In the genomic region with DNA sequence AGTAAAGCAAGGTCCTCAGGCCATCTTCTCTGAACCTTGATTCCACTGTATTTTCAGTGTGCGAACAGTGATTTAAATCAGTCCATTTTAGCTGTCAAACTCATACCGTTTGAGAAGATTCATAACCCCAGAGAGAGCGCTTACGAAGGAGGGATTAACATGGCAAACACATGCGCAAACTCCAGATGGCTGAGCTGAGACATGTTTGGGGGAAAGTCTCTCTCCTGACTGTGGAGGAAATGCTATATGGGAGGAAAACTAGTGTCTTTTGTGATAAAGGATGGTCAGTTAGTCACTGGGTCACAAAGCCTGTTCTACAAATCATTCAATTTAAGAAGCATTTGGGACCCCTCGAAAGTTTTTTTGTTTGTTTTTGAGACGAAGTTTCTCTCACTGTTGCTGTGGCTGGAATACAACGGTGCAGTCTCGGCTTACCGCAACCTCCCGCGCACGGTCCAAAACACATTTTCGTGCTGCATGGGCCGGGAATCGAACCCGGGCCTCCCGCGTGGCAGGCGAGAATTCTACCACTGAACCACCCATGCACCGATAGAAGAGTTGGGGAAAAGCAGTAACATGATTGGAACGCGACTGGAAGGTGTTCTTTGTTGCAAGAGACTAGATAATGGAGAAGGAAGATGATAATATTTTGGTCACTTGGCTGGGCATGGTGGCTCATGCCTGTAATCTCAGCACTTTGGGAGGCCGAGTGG, we compare ENCODE assay signal across 1 cellular context.
A peak's percentile ranks its signal among the peaks of the same experiment; 100 is the strongest.
TF ChIP-seq lines count a peak whose summit lies in the region.

No MANE protein-coding gene starts in this region.

TF ChIP-seq in K562, 482 proteins besides CTCF, POLR2A, EP300 and RAD21 (continued from another document and continues in another):
- TF ChIP-seq, protein P1, sequence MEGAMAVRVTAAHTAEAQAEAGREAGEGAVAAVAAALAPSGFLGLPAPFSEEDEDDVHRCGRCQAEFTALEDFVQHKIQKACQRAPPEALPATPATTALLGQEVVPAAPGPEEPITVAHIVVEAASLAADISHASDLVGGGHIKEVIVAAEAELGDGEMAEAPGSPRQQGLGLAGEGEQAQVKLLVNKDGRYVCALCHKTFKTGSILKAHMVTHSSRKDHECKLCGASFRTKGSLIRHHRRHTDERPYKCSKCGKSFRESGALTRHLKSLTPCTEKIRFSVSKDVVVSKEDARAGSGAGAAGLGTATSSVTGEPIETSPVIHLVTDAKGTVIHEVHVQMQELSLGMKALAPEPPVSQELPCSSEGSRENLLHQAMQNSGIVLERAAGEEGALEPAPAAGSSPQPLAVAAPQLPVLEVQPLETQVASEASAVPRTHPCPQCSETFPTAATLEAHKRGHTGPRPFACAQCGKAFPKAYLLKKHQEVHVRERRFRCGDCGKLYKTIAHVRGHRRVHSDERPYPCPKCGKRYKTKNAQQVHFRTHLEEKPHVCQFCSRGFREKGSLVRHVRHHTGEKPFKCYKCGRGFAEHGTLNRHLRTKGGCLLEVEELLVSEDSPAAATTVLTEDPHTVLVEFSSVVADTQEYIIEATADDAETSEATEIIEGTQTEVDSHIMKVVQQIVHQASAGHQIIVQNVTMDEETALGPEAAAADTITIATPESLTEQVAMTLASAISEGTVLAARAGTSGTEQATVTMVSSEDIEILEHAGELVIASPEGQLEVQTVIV (CRISPR knock-in tag; IDR thresholded peaks at IDR 0.05; ENCODE audit: borderline replicate concordance), result no peak
- TF ChIP-seq TBL1XR1 (IDR thresholded peaks at IDR 0.05; ENCODE audit: low read length in 2 of 2) (peak in 1 of 2 experiments; percentile 70; a peak in 1 of 4 replicates), ZNF561 (CRISPR knock-in tag; conservative IDR thresholded peaks at IDR 0.05) (no peak), SMAD3 (CRISPR knock-in tag; conservative IDR thresholded peaks at IDR 0.05) (no peak), RBM22 (IDR thresholded peaks at IDR 0.05; ENCODE audit: low read depth, low read length, poor library complexity, severe bottlenecking) (no peak), POLR3A (IDR thresholded peaks at IDR 0.05; ENCODE audit: borderline replicate concordance, extremely low read depth, insufficient read depth, insufficient read length) (peak; percentile 84), RFX7 (CRISPR knock-in tag; IDR thresholded peaks at IDR 0.05) (no peak), ETV6 (IDR thresholded peaks at IDR 0.05; ENCODE audit: borderline replicate concordance in 1 of 2, low read depth in 2 of 2, low read length in 1 of 2) (0 out of 4 replicates have a peak, but pooled peaks of 1 of the 2 experiments have one; percentile 0), ETV6 (CRISPR knock-in tag; IDR thresholded peaks at IDR 0.05; ENCODE audit: borderline replicate concordance) (no peak), PCBP1 (IDR thresholded peaks at IDR 0.05; ENCODE audit: low read depth, low read length, poor library complexity, severe bottlenecking) (no peak), ZBTB8A (IDR thresholded peaks at IDR 0.05; ENCODE audit: partially characterized antibody) (peak; percentile 31), CBFA2T3 (IDR thresholded peaks at IDR 0.05) (peak; percentile 63), CBX1 (IDR thresholded peaks at IDR 0.05; ENCODE audit: low read depth) (no peak), MTF1 (CRISPR knock-in tag; IDR thresholded peaks at IDR 0.05; ENCODE audit: borderline replicate concordance) (no peak), ZSCAN32 (CRISPR knock-in tag; IDR thresholded peaks at IDR 0.05) (no peak), RFX1 (IDR thresholded peaks at IDR 0.05) (no peak), MAFK (IDR thresholded peaks at IDR 0.05; ENCODE audit: low read length) (no peak), CSDE1 (IDR thresholded peaks at IDR 0.05) (no peak), MEF2A (IDR thresholded peaks at IDR 0.05; ENCODE audit: control insufficient read depth, low read depth, low read length) (no peak), SREBF2 (CRISPR knock-in tag; IDR thresholded peaks at IDR 0.05) (no peak), NR2C2 (CRISPR knock-in tag; IDR thresholded peaks at IDR 0.05) (no peak), NR2C2 (tag; IDR thresholded peaks at IDR 0.05) (no peak), ZKSCAN8 (CRISPR knock-in tag; IDR thresholded peaks at IDR 0.05) (no peak), ZNF764 (CRISPR knock-in tag; IDR thresholded peaks at IDR 0.05; ENCODE audit: low read depth) (no peak), NR1H2 (CRISPR knock-in tag; IDR thresholded peaks at IDR 0.05) (no peak), ETV1 (tag; conservative IDR thresholded peaks at IDR 0.05; ENCODE audit: low read depth) (no peak), ZC3H8 (IDR thresholded peaks at IDR 0.05) (no peak), NFE2 (IDR thresholded peaks at IDR 0.05; ENCODE audit: low read depth) (no peak), DNMT1 (IDR thresholded peaks at IDR 0.05) (no peak), ZSCAN29 (IDR thresholded peaks at IDR 0.05) (no peak), ZNF778 (CRISPR knock-in tag; IDR thresholded peaks at IDR 0.05) (no peak)
- TF ChIP-seq, protein P2, sequence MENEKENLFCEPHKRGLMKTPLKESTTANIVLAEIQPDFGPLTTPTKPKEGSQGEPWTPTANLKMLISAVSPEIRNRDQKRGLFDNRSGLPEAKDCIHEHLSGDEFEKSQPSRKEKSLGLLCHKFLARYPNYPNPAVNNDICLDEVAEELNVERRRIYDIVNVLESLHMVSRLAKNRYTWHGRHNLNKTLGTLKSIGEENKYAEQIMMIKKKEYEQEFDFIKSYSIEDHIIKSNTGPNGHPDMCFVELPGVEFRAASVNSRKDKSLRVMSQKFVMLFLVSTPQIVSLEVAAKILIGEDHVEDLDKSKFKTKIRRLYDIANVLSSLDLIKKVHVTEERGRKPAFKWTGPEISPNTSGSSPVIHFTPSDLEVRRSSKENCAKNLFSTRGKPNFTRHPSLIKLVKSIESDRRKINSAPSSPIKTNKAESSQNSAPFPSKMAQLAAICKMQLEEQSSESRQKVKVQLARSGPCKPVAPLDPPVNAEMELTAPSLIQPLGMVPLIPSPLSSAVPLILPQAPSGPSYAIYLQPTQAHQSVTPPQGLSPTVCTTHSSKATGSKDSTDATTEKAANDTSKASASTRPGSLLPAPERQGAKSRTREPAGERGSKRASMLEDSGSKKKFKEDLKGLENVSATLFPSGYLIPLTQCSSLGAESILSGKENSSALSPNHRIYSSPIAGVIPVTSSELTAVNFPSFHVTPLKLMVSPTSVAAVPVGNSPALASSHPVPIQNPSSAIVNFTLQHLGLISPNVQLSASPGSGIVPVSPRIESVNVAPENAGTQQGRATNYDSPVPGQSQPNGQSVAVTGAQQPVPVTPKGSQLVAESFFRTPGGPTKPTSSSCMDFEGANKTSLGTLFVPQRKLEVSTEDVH (IDR thresholded peaks at IDR 0.05; ENCODE audit: low read depth, partially characterized antibody), result no peak
- TF ChIP-seq, protein P3, sequence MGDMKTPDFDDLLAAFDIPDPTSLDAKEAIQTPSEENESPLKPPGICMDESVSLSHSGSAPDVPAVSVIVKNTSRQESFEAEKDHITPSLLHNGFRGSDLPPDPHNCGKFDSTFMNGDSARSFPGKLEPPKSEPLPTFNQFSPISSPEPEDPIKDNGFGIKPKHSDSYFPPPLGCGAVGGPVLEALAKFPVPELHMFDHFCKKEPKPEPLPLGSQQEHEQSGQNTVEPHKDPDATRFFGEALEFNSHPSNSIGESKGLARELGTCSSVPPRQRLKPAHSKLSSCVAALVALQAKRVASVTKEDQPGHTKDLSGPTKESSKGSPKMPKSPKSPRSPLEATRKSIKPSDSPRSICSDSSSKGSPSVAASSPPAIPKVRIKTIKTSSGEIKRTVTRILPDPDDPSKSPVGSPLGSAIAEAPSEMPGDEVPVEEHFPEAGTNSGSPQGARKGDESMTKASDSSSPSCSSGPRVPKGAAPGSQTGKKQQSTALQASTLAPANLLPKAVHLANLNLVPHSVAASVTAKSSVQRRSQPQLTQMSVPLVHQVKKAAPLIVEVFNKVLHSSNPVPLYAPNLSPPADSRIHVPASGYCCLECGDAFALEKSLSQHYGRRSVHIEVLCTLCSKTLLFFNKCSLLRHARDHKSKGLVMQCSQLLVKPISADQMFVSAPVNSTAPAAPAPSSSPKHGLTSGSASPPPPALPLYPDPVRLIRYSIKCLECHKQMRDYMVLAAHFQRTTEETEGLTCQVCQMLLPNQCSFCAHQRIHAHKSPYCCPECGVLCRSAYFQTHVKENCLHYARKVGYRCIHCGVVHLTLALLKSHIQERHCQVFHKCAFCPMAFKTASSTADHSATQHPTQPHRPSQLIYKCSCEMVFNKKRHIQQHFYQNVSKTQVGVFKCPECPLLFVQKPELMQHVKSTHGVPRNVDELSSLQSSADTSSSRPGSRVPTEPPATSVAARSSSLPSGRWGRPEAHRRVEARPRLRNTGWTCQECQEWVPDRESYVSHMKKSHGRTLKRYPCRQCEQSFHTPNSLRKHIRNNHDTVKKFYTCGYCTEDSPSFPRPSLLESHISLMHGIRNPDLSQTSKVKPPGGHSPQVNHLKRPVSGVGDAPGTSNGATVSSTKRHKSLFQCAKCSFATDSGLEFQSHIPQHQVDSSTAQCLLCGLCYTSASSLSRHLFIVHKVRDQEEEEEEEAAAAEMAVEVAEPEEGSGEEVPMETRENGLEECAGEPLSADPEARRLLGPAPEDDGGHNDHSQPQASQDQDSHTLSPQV (IDR thresholded peaks at IDR 0.05), result peak; percentile 65
- TF ChIP-seq, protein P4, sequence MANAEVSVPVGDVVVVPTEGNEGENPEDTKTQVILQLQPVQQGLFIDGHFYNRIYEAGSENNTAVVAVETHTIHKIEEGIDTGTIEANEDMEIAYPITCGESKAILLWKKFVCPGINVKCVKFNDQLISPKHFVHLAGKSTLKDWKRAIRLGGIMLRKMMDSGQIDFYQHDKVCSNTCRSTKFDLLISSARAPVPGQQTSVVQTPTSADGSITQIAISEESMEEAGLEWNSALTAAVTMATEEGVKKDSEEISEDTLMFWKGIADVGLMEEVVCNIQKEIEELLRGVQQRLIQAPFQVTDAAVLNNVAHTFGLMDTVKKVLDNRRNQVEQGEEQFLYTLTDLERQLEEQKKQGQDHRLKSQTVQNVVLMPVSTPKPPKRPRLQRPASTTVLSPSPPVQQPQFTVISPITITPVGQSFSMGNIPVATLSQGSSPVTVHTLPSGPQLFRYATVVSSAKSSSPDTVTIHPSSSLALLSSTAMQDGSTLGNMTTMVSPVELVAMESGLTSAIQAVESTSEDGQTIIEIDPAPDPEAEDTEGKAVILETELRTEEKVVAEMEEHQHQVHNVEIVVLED (CRISPR knock-in tag; IDR thresholded peaks at IDR 0.05), result no peak
- TF ChIP-seq, protein P5, sequence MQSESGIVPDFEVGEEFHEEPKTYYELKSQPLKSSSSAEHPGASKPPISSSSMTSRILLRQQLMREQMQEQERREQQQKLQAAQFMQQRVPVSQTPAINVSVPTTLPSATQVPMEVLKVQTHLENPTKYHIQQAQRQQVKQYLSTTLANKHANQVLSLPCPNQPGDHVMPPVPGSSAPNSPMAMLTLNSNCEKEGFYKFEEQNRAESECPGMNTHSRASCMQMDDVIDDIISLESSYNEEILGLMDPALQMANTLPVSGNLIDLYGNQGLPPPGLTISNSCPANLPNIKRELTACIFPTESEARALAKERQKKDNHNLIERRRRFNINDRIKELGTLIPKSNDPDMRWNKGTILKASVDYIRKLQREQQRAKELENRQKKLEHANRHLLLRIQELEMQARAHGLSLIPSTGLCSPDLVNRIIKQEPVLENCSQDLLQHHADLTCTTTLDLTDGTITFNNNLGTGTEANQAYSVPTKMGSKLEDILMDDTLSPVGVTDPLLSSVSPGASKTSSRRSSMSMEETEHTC (IDR thresholded peaks at IDR 0.05), result no peak
- TF ChIP-seq, protein P6, sequence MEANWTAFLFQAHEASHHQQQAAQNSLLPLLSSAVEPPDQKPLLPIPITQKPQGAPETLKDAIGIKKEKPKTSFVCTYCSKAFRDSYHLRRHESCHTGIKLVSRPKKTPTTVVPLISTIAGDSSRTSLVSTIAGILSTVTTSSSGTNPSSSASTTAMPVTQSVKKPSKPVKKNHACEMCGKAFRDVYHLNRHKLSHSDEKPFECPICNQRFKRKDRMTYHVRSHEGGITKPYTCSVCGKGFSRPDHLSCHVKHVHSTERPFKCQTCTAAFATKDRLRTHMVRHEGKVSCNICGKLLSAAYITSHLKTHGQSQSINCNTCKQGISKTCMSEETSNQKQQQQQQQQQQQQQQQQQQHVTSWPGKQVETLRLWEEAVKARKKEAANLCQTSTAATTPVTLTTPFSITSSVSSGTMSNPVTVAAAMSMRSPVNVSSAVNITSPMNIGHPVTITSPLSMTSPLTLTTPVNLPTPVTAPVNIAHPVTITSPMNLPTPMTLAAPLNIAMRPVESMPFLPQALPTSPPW (CRISPR knock-in tag; IDR thresholded peaks at IDR 0.05), result no peak
- TF ChIP-seq, protein P7, sequence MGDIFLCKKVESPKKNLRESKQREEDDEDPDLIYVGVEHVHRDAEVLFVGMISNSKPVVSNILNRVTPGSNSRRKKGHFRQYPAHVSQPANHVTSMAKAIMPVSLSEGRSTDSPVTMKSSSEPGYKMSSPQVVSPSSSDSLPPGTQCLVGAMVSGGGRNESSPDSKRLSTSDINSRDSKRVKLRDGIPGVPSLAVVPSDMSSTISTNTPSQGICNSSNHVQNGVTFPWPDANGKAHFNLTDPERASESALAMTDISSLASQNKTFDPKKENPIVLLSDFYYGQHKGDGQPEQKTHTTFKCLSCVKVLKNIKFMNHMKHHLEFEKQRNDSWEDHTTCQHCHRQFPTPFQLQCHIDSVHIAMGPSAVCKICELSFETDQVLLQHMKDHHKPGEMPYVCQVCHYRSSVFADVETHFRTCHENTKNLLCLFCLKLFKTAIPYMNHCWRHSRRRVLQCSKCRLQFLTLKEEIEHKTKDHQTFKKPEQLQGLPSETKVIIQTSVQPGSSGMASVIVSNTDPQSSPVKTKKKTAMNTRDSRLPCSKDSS (IDR thresholded peaks at IDR 0.05; ENCODE audit: low read depth, partially characterized antibody), result no peak
- TF ChIP-seq, protein P8, sequence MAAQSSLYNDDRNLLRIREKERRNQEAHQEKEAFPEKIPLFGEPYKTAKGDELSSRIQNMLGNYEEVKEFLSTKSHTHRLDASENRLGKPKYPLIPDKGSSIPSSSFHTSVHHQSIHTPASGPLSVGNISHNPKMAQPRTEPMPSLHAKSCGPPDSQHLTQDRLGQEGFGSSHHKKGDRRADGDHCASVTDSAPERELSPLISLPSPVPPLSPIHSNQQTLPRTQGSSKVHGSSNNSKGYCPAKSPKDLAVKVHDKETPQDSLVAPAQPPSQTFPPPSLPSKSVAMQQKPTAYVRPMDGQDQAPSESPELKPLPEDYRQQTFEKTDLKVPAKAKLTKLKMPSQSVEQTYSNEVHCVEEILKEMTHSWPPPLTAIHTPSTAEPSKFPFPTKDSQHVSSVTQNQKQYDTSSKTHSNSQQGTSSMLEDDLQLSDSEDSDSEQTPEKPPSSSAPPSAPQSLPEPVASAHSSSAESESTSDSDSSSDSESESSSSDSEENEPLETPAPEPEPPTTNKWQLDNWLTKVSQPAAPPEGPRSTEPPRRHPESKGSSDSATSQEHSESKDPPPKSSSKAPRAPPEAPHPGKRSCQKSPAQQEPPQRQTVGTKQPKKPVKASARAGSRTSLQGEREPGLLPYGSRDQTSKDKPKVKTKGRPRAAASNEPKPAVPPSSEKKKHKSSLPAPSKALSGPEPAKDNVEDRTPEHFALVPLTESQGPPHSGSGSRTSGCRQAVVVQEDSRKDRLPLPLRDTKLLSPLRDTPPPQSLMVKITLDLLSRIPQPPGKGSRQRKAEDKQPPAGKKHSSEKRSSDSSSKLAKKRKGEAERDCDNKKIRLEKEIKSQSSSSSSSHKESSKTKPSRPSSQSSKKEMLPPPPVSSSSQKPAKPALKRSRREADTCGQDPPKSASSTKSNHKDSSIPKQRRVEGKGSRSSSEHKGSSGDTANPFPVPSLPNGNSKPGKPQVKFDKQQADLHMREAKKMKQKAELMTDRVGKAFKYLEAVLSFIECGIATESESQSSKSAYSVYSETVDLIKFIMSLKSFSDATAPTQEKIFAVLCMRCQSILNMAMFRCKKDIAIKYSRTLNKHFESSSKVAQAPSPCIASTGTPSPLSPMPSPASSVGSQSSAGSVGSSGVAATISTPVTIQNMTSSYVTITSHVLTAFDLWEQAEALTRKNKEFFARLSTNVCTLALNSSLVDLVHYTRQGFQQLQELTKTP (IDR thresholded peaks at IDR 0.05; ENCODE audit: low read depth in 1 of 2, partially characterized antibody in 2 of 2), result no peak
